ENCODE assay signal across 9 cellular contexts in genomic region chr14:67532998-67533753, GRCh38. TPM values are rescaled to one million over a fixed set of nuclear protein-coding genes. Genes with fewer than 3 reads are reported as not detected.
A peak's percentile ranks its signal among the peaks of the same experiment; 100 is the strongest.
DNase-seq lines count a peak whose midpoint lies in the region; FAIRE-seq and TF ChIP-seq lines count a peak whose summit lies in the region.
"Had no signal": no experiment of that assay in that cellular context is flagged by ENCODE, and none has a peak within 500 bp of the region (broad histone marks: within the 10 kb centered on the region; RNA-seq: fewer than 3 reads in every experiment).

TSS of gene PLEKHH1 (plus strand) at chr14:67533290. CDS start at chr14:67541868, 8,578 bp downstream.

- H3F3A ChIP-seq in neural progenitor cell (ENCODE audit: low read depth): peaks cover 20% of the 10 kb centered on the region

- CTCF ChIA-PET in activated naive CD4-positive, alpha-beta T cell treated with anti-CD3 and anti-CD28 coated beads for 36 hours (lab: Charles Lee): interaction anchor here (0.8 to 1.6 kb wide), 6 partner anchors 12 to 140 kb away, joined by 3 to 7 read pairs (median 4); no protein-coding TSS in a partner anchor

- WGBS in HUES64: under 1% methylated on average over 86 of the region's 86 CpGs

- intact Hi-C loops in activated naive CD4-positive, alpha-beta T cell treated with anti-CD3 and anti-CD28 coated beads for 36 hours (cut with micrococcal nuclease): loop anchor here (1.0 to 5.0 kb wide), 2 partner anchors 49 to 176 kb away; partner anchors contain the start of gene ATP6V1D
- intact Hi-C loops in tibial artery (cut with DNase I; ENCODE audit: low total_unique reads): no loop called here

- TF ChIP-seq CTCF in neural progenitor cell (IDR thresholded peaks at IDR 0.05) (peak; percentile 46), tibial artery (IDR thresholded peaks at IDR 0.05) (no peak)

- H3K79me2 ChIP-seq in neural progenitor cell (ENCODE audit: low read depth): no peaks in the 10 kb centered on the region

- H4K20me1 ChIP-seq in neural progenitor cell (ENCODE audit: low read depth): peaks cover 1% of the 10 kb centered on the region

- H3K4me3 Mint-ChIP-seq in activated naive CD4-positive, alpha-beta T cell treated with anti-CD3 and anti-CD28 coated beads for 36 hours: peak within 1 kb of the TSS; percentile 65
- H3K4me3 Mint-ChIP-seq in neural progenitor cell: peak within 1 kb of the TSS; percentile 88

- H3K9ac ChIP-seq in HUES64 (ENCODE audit: low read depth, low read length) (peak within 1 kb of the TSS; percentile 86), neural progenitor cell (peak within 1 kb of the TSS; percentile 29)

- H3K27me3 Mint-ChIP-seq in activated naive CD4-positive, alpha-beta T cell treated with anti-CD3 and anti-CD28 coated beads for 36 hours (ENCODE audit: low read depth): peaks cover 16% of the 10 kb centered on the region
- peaks cover 15% of the 10 kb centered on the region for H3K27me3 Mint-ChIP-seq in neural progenitor cell (ENCODE audit: insufficient read depth, low read depth)

- H3K27me3 ChIP-seq in HUES64 (ENCODE audit: insufficient read depth, low read length) (peaks cover 9% of the 10 kb centered on the region; the same call in 1 of the 2 replicates), neural progenitor cell (peaks cover 20% of the 10 kb centered on the region), tibial artery (peaks cover 0 to 4% of the 10 kb centered on the region in 2 donors)

- H3K27ac ChIP-seq in HUES64 (ENCODE audit: low read depth, low read length) (peak within 1 kb of the TSS; percentile 3; the same call in 1 of the 2 replicates), neural progenitor cell (no peak within 1 kb of the TSS), tibial artery (peak within 1 kb of the TSS; percentile 3 to 43)

- H3K27ac Mint-ChIP-seq in activated naive CD4-positive, alpha-beta T cell treated with anti-CD3 and anti-CD28 coated beads for 36 hours: no peak within 1 kb of the TSS
- no peak within 1 kb of the TSS for H3K27ac Mint-ChIP-seq in neural progenitor cell

- H3K4me1 Mint-ChIP-seq in activated naive CD4-positive, alpha-beta T cell treated with anti-CD3 and anti-CD28 coated beads for 36 hours (ENCODE audit: low read depth): peaks cover 3% of the 10 kb centered on the region
- peaks cover 9% of the 10 kb centered on the region for H3K4me1 Mint-ChIP-seq in neural progenitor cell

- H3K4me3 ChIP-seq in HUES64 (ENCODE audit: low read length): peak within 1 kb of the TSS; percentile 82
- H3K4me3 ChIP-seq in neural progenitor cell: peak within 1 kb of the TSS; percentile 72
- peak within 1 kb of the TSS; percentile 59 to 66 for H3K4me3 ChIP-seq in tibial artery

- FAIRE-seq in RCC 7860 (lab: Jason Lieb, UNC): no peak
- FAIRE-seq: A204.1 had no signal

- H3K9me3 ChIP-seq in HUES64 (ENCODE audit: insufficient read depth, low read depth, low read length) (no peaks in the 10 kb centered on the region), neural progenitor cell (ENCODE audit: low read depth) (no peaks in the 10 kb centered on the region), tibial artery (no peaks in the 10 kb centered on the region)

- H3K4me1 ChIP-seq in HUES64 (ENCODE audit: insufficient read depth, low read length) (peaks cover 4% of the 10 kb centered on the region), neural progenitor cell (peaks cover 2% of the 10 kb centered on the region), tibial artery (peaks cover 0 to 16% (median 8%) of the 10 kb centered on the region in 4 donors)

- peak within 1 kb of the TSS; percentile 83 for H3K4me2 ChIP-seq in neural progenitor cell

- DNase-seq in DMS79 treated with DMSO at 0.1 percent for 48 hours (lab: John Stamatoyannopoulos, UW) (peak; percentile 63), DMS79 (lab: John Stamatoyannopoulos, UW) (no peak), RCC 7860 (ENCODE audit: low spot score) (peak; percentile 25), germinal center (ENCODE audit: low spot score) (peak; percentile 67), neural progenitor cell (ENCODE audit: low spot score) (peak; percentile 88), tibial artery (peak; percentile 67 to 79)
- peak; percentile 76 for DNase-seq in activated naive CD4-positive, alpha-beta T cell treated with anti-CD3 and anti-CD28 coated beads for 36 hours

- no peaks in the 10 kb centered on the region for H3K36me3 ChIP-seq in HUES64 (ENCODE audit: insufficient read depth, low read length)
- H3K36me3 ChIP-seq in neural progenitor cell: no peaks in the 10 kb centered on the region
- H3K36me3 ChIP-seq in tibial artery: no peaks in the 10 kb centered on the region

- H3K36me3 Mint-ChIP-seq in activated naive CD4-positive, alpha-beta T cell treated with anti-CD3 and anti-CD28 coated beads for 36 hours (ENCODE audit: low read depth): no peaks in the 10 kb centered on the region
- no peaks in the 10 kb centered on the region for H3K36me3 Mint-ChIP-seq in neural progenitor cell

- no peaks in the 10 kb centered on the region for H3K9me3 Mint-ChIP-seq in activated naive CD4-positive, alpha-beta T cell treated with anti-CD3 and anti-CD28 coated beads for 36 hours
- no peaks in the 10 kb centered on the region for H3K9me3 Mint-ChIP-seq in neural progenitor cell

- peak within 1 kb of the TSS; percentile 97 for H2AFZ ChIP-seq in neural progenitor cell (replicated peaks)

RNA-seq across cellular contexts. Expression of gene PLEKHH1, which starts in this region (rescaled TPM):
- polyA plus RNA-seq in HUES64 (2013, experiment 1 of 2): 10.4 TPM
- polyA plus RNA-seq in HUES64 (2013, experiment 2 of 2): 13.3 TPM
- 1 to 10 TPM; 2.2 to 2.5 TPM for total RNA-seq in activated naive CD4-positive, alpha-beta T cell treated with anti-CD3 and anti-CD28 coated beads for 36 hours
- 10.1 and 17.6 TPM in 2 replicates for total RNA-seq in neural progenitor cell (ENCODE audit: low replicate concordance)
